ENCODE assay signal across 8 cellular contexts in genomic region chr2:206160124-206160806, GRCh38. TPM values are rescaled to one million over a fixed set of nuclear protein-coding genes. Genes with fewer than 3 reads are reported as not detected.
DNase-seq lines count a peak whose midpoint lies in the region; ATAC-seq and TF ChIP-seq lines count a peak whose summit lies in the region.

No MANE protein-coding gene starts in this region.

- no peaks in the 10 kb centered on the region for H3K27me3 ChIP-seq in prostate gland (replicated peaks; ENCODE audit: insufficient read depth)

- H3K9me3 Mint-ChIP-seq in activated T-cell treated with anti-CD3 and anti-CD28 coated beads, Interleukin-2, amount 50 U/mL, for 72 hours = no peaks in the 10 kb centered on the region

- H3K27ac Mint-ChIP-seq in activated T-cell treated with anti-CD3 and anti-CD28 coated beads, Interleukin-2, amount 50 U/mL, for 72 hours = peak overlapping the region; percentile 97

- H3K27me3 Mint-ChIP-seq in activated T-cell treated with anti-CD3 and anti-CD28 coated beads, Interleukin-2, amount 50 U/mL, for 72 hours (ENCODE audit: low read depth) = no peaks in the 10 kb centered on the region

- H3K4me1 Mint-ChIP-seq in activated T-cell treated with anti-CD3 and anti-CD28 coated beads, Interleukin-2, amount 50 U/mL, for 72 hours (ENCODE audit: low read depth) = peaks cover 51% of the 10 kb centered on the region

- 6% methylated on average over 31 of the region's 31 CpGs for WGBS in prostate gland

- peak overlapping the region; percentile 97 to 99 for H3K4me3 Mint-ChIP-seq in activated T-cell treated with anti-CD3 and anti-CD28 coated beads, Interleukin-2, amount 50 U/mL, for 72 hours

- intact Hi-C loops in Right ventricle myocardium superior (cut with DNase I) = no loop called here
- intact Hi-C loops in prostate gland (cut with DNase I) = loop anchor here (10.0 kb wide), 1 partner anchor 105 kb away; no protein-coding TSS in a partner anchor

- peak; percentile 49 for DNase-seq in DMS53 (lab: John Stamatoyannopoulos, UW)
- no peak for DNase-seq in DMS53 treated with DMSO at 0.1 percent for 48 hours (lab: John Stamatoyannopoulos, UW; ENCODE audit: unreplicated experiment)
- peak; percentile 44 for DNase-seq in HuH-7.5 (ENCODE audit: low spot score)
- DNase-seq in activated T-cell treated with anti-CD3 and anti-CD28 coated beads, Interleukin-2, amount 50 U/mL, for 72 hours = no peak
- DNase-seq in Right ventricle myocardium superior = no peak
- DNase-seq in prostate gland (ENCODE audit: low spot score) = no peak
- DNase-seq in COLO829 (ENCODE audit: low spot score) = no peak

- H3K4me1 ChIP-seq in prostate gland (replicated peaks) = peaks cover 7% of the 10 kb centered on the region

- no peaks in the 10 kb centered on the region for H3K36me3 ChIP-seq in prostate gland

- H3K9me3 ChIP-seq in prostate gland = no peaks in the 10 kb centered on the region

- peak overlapping the region; percentile 91 to 98 for H3K27ac ChIP-seq in prostate gland

- TF ChIP-seq CTCF in prostate gland (IDR thresholded peaks at IDR 0.05) = no peak

- TF ChIP-seq POLR2A in prostate gland (IDR thresholded peaks at IDR 0.05) = no peak

- peak overlapping the region; percentile 65 to 76 for H3K4me3 ChIP-seq in prostate gland

- ATAC-seq in GM21576 (IDR thresholded peaks at IDR 0.05; ENCODE audit: unreplicated experiment) (peak; percentile 45), Right ventricle myocardium superior (ENCODE audit: poor library complexity) (peak; percentile 55)
- peak; percentile 65 to 67 for ATAC-seq in activated T-cell treated with anti-CD3 and anti-CD28 coated beads, Interleukin-2, amount 50 U/mL, for 72 hours (replicated peaks in 1 of 2)

- peaks cover 18 to 40% of the 10 kb centered on the region in 2 donors for H3K36me3 Mint-ChIP-seq in activated T-cell treated with anti-CD3 and anti-CD28 coated beads, Interleukin-2, amount 50 U/mL, for 72 hours (ENCODE audit: insufficient read depth in 2 of 2)

RNA-seq across cellular contexts. Expression of gene EEF1B2, which starts 0.6 kb away (rescaled TPM):
- 1,000 to 10,000 TPM; 1,092 to 1,125 TPM for total RNA-seq in activated T-cell treated with anti-CD3 and anti-CD28 coated beads, Interleukin-2, amount 50 U/mL, for 72 hours
- total RNA-seq in Right ventricle myocardium superior = 257 TPM
- 100 to 1,000 TPM; 305 to 491 TPM for total RNA-seq in prostate gland

RNA-seq across cellular contexts. Expression of gene NDUFS1, which starts 1.0 kb away (rescaled TPM):
- 10 to 100 TPM; 72.2 to 90.2 TPM for total RNA-seq in activated T-cell treated with anti-CD3 and anti-CD28 coated beads, Interleukin-2, amount 50 U/mL, for 72 hours
- total RNA-seq in Right ventricle myocardium superior (484 TPM), prostate gland (10 to 100 TPM; 74.1 to 80.1 TPM)

Comparison
In these comparisons a context has a peak if more than half of its experiments do, and no peak if none do; other contexts are left out.
1. DNase-seq: peak in DMS53 (single experiment) and HuH-7.5 (single experiment); none in DMS53 treated with DMSO at 0.1 percent for 48 hours (single experiment), activated T-cell treated with anti-CD3 and anti-CD28 coated beads, Interleukin-2, amount 50 U/mL, for 72 hours (0 of 2), Right ventricle myocardium superior (single experiment), prostate gland (single experiment) and COLO829 (single experiment).
2. Peak in every context shown above with its lines, with median percentiles within 50 percentile points of each other: ATAC-seq.